1 cellular context compared by ENCODE assay signal in the genomic region with DNA sequence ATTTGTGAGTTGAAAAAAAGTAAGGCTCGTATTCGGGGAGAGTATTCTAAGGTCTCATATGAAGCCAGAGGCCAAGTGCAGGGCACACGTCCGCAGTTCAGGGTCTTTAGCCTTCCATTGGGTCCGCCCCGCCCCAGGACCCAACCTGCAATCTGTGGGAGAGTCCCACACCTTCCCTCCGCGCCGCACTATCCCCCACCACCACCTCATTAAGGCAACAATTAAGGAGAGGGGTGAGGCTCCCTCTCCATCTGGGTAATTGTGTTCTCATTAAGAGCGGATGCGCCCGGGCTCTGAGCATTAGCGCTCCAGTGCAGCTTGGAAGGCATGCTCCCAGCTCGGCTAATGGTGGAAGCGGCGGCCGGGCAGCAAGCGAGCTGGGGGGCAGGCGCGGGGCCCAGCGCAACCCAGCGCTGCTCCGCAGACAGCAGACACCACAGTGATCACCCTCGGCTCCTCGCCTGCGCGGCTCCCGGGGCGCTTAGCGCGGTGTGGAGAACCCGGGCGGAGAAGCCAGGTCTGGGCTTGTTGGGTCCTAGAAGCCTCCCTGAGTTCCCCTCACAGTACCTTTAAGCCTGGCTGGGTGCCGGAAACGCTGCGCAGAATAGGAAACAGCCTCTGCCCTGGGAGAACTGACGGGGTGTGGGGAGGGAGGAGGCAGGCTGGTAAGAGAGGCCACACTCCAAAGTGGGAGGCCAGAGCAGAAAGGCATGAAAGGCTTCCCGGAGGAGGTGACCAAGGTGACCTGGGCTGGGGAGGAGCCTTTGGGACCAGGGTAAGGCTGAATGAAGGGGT.
TF ChIP-seq lines count a peak whose summit lies in the region.

No MANE protein-coding gene starts in this region.

TF ChIP-seq in GM23338, 12 proteins besides CTCF, POLR2A, EP300 and RAD21 (continued from another document):
- TF ChIP-seq, protein P1, sequence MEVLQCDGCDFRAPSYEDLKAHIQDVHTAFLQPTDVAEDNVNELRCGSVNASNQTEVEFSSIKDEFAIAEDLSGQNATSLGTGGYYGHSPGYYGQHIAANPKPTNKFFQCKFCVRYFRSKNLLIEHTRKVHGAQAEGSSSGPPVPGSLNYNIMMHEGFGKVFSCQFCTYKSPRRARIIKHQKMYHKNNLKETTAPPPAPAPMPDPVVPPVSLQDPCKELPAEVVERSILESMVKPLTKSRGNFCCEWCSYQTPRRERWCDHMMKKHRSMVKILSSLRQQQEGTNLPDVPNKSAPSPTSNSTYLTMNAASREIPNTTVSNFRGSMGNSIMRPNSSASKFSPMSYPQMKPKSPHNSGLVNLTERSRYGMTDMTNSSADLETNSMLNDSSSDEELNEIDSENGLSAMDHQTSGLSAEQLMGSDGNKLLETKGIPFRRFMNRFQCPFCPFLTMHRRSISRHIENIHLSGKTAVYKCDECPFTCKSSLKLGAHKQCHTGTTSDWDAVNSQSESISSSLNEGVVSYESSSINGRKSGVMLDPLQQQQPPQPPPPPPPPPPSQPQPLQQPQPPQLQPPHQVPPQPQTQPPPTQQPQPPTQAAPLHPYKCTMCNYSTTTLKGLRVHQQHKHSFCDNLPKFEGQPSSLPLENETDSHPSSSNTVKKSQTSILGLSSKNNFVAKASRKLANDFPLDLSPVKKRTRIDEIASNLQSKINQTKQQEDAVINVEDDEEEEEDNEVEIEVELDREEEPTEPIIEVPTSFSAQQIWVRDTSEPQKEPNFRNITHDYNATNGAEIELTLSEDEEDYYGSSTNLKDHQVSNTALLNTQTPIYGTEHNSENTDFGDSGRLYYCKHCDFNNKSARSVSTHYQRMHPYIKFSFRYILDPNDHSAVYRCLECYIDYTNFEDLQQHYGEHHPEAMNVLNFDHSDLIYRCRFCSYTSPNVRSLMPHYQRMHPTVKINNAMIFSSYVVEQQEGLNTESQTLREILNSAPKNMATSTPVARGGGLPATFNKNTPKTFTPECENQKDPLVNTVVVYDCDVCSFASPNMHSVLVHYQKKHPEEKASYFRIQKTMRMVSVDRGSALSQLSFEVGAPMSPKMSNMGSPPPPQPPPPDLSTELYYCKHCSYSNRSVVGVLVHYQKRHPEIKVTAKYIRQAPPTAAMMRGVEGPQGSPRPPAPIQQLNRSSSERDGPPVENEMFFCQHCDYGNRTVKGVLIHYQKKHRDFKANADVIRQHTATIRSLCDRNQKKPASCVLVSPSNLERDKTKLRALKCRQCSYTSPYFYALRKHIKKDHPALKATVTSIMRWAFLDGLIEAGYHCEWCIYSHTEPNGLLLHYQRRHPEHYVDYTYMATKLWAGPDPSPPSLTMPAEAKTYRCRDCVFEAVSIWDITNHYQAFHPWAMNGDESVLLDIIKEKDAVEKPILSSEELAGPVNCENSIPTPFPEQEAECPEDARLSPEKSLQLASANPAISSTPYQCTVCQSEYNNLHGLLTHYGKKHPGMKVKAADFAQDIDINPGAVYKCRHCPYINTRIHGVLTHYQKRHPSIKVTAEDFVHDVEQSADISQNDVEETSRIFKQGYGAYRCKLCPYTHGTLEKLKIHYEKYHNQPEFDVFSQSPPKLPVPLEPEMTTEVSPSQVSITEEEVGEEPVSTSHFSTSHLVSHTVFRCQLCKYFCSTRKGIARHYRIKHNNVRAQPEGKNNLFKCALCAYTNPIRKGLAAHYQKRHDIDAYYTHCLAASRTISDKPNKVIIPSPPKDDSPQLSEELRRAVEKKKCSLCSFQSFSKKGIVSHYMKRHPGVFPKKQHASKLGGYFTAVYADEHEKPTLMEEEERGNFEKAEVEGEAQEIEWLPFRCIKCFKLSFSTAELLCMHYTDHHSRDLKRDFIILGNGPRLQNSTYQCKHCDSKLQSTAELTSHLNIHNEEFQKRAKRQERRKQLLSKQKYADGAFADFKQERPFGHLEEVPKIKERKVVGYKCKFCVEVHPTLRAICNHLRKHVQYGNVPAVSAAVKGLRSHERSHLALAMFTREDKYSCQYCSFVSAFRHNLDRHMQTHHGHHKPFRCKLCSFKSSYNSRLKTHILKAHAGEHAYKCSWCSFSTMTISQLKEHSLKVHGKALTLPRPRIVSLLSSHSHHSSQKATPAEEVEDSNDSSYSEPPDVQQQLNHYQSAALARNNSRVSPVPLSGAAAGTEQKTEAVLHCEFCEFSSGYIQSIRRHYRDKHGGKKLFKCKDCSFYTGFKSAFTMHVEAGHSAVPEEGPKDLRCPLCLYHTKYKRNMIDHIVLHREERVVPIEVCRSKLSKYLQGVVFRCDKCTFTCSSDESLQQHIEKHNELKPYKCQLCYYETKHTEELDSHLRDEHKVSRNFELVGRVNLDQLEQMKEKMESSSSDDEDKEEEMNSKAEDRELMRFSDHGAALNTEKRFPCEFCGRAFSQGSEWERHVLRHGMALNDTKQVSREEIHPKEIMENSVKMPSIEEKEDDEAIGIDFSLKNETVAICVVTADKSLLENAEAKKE (CRISPR knock-in tag; IDR thresholded peaks at IDR 0.05) = no peak
- TF ChIP-seq, protein P2, sequence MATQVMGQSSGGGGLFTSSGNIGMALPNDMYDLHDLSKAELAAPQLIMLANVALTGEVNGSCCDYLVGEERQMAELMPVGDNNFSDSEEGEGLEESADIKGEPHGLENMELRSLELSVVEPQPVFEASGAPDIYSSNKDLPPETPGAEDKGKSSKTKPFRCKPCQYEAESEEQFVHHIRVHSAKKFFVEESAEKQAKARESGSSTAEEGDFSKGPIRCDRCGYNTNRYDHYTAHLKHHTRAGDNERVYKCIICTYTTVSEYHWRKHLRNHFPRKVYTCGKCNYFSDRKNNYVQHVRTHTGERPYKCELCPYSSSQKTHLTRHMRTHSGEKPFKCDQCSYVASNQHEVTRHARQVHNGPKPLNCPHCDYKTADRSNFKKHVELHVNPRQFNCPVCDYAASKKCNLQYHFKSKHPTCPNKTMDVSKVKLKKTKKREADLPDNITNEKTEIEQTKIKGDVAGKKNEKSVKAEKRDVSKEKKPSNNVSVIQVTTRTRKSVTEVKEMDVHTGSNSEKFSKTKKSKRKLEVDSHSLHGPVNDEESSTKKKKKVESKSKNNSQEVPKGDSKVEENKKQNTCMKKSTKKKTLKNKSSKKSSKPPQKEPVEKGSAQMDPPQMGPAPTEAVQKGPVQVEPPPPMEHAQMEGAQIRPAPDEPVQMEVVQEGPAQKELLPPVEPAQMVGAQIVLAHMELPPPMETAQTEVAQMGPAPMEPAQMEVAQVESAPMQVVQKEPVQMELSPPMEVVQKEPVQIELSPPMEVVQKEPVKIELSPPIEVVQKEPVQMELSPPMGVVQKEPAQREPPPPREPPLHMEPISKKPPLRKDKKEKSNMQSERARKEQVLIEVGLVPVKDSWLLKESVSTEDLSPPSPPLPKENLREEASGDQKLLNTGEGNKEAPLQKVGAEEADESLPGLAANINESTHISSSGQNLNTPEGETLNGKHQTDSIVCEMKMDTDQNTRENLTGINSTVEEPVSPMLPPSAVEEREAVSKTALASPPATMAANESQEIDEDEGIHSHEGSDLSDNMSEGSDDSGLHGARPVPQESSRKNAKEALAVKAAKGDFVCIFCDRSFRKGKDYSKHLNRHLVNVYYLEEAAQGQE (IDR thresholded peaks at IDR 0.05; ENCODE audit: unreplicated experiment) = no peak
- TF ChIP-seq, protein P3, sequence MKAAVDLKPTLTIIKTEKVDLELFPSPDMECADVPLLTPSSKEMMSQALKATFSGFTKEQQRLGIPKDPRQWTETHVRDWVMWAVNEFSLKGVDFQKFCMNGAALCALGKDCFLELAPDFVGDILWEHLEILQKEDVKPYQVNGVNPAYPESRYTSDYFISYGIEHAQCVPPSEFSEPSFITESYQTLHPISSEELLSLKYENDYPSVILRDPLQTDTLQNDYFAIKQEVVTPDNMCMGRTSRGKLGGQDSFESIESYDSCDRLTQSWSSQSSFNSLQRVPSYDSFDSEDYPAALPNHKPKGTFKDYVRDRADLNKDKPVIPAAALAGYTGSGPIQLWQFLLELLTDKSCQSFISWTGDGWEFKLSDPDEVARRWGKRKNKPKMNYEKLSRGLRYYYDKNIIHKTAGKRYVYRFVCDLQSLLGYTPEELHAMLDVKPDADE (IDR thresholded peaks at IDR 0.05) = no peak; the same call in 1 of the 2 replicates
